Comparison of ENCODE assay signal across 11 cellular contexts in the genomic region with DNA sequence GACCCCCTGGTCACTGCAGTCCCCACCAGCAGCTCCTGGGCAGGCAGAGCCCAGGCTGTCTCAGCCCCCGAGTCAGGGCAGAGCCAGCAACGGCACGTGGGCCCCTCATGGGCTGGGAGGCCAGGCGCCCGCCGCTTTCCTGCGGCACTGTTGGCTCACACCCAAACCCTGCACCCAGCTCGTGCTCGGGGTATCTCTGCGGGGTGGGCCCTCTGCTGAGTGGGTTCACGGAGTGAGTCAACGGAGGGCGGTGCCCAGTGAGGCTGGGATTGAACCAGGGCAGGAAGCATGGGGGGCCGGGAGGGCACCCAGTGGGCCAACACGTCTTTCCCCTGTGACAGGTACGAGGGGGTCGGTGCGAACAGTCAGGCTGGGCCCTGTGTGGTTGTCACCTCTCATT. TPM values are rescaled to one million over a fixed set of nuclear protein-coding genes. Genes with fewer than 3 reads are reported as not detected.
DNase-seq lines count a peak whose midpoint lies in the region; ATAC-seq and TF ChIP-seq lines count a peak whose summit lies in the region.
"Had no signal": no experiment of that assay in that cellular context is flagged by ENCODE, and none has a peak within 500 bp of the region (broad histone marks: within the 10 kb centered on the region; RNA-seq: fewer than 3 reads in every experiment).

No MANE protein-coding gene starts in this region.

- peaks cover 94% of the 10 kb centered on the region for H3K4me1 Mint-ChIP-seq in stimulated activated naive CD8-positive, alpha-beta T cell treated with anti-CD3 and anti-CD28 coated beads, Interleukin-15, amount 100 ng/mL, for 72 hours

- no peaks in the 10 kb centered on the region for H3K9me3 ChIP-seq in Peyer's patch
- no peaks in the 10 kb centered on the region for H3K9me3 ChIP-seq in mesenchymal stem cell (ENCODE audit: control insufficient read depth, low read length)
- no peaks in the 10 kb centered on the region for H3K9me3 ChIP-seq in A673 (ENCODE audit: low read depth, low read length, poor library complexity, severe bottlenecking)

- POLR2A ChIA-PET in A673 (lab: Charles Lee; ENCODE audit: low non-redundant PET) = interaction anchor here (0.5 kb wide), 1 partner anchor 560 kb away, joined by 6 read pairs; no protein-coding TSS in a partner anchor

- CTCF ChIA-PET in A673 (lab: Charles Lee) = no interaction called here

- H3K4me3 ChIP-seq in Peyer's patch (peak overlapping the region in 2 of 4 donors; percentile 22 to 37), mesenchymal stem cell (ENCODE audit: insufficient read depth in 1 of 2, low read depth in 1 of 2, low read length in 2 of 2) (no peak overlapping the region), A673 (ENCODE audit: low read depth, low read length, poor library complexity, severe bottlenecking) (no peak overlapping the region)

- H3K4ac ChIP-seq in mesenchymal stem cell (ENCODE audit: low read depth in 1 of 2, low read length in 2 of 2) = no peak overlapping the region

- H3K27ac ChIP-seq in Peyer's patch (peak overlapping the region in 3 of 4 donors; percentile 90 to 99 (median 93)), mesenchymal stem cell (ENCODE audit: low read length, poor library complexity, severe bottlenecking) (no peak overlapping the region), A673 (ENCODE audit: low read depth, low read length, poor library complexity, severe bottlenecking) (no peak overlapping the region)

- H2BK120ac ChIP-seq in mesenchymal stem cell (ENCODE audit: low read depth, low read length) = peak overlapping the region; percentile 21

- H4K91ac ChIP-seq in mesenchymal stem cell (ENCODE audit: low read length) = no peak overlapping the region

- no TSS peak for BruUV-seq in A673 (replicated peaks; lab: Mats Ljungman, UMichigan)

- DNase-seq in Peyer's patch (peak; percentile 42 to 87 (median 82)), mesenchymal stem cell (no peak), A673 (ENCODE audit: low spot score) (no peak), superior temporal gyrus (ENCODE audit: extremely low spot score) (no peak), middle frontal gyrus (ENCODE audit: extremely low spot score, low spot score) (no peak), AG20443 (ENCODE audit: low spot score) (no peak)
- peak; percentile 11 for DNase-seq in activated naive CD4-positive, alpha-beta T cell treated with anti-CD3 and anti-CD28 coated beads, Interleukin-2, amount 50 U/mL, for 16 hours
- peak; percentile 79 to 86 for DNase-seq in stimulated activated naive CD8-positive, alpha-beta T cell treated with anti-CD3 and anti-CD28 coated beads, Interleukin-15, amount 100 ng/mL, for 72 hours
- DNase-seq: cortex of kidney, NCI-H748 treated with DMSO at 0.1 percent for 48 hours had no signal

- no peak overlapping the region for H2BK5ac ChIP-seq in mesenchymal stem cell (ENCODE audit: low read depth, low read length, poor library complexity, severe bottlenecking)

- H3K36me3 ChIP-seq in Peyer's patch = no peaks in the 10 kb centered on the region
- no peaks in the 10 kb centered on the region for H3K36me3 ChIP-seq in mesenchymal stem cell (ENCODE audit: control insufficient read depth in 1 of 2, insufficient read depth in 2 of 2, low read depth in 1 of 2, low read length in 2 of 2)
- no peaks in the 10 kb centered on the region for H3K36me3 ChIP-seq in A673 (ENCODE audit: insufficient read depth, low read length, poor library complexity, severe bottlenecking)

- H3K4me1 ChIP-seq in Peyer's patch (peaks cover 30 to 76% (median 37%) of the 10 kb centered on the region in 4 donors), mesenchymal stem cell (ENCODE audit: control insufficient read depth, insufficient read depth, low read depth, low read length) (peaks cover 29% of the 10 kb centered on the region), A673 (ENCODE audit: insufficient read depth, low read length, poor library complexity, severe bottlenecking) (peaks cover 8% of the 10 kb centered on the region)

- WGBS in mesenchymal stem cell = 91% methylated on average over 14 of the region's 18 CpGs

- peak overlapping the region; percentile 46 to 93 for H3K27ac Mint-ChIP-seq in stimulated activated naive CD8-positive, alpha-beta T cell treated with anti-CD3 and anti-CD28 coated beads, Interleukin-15, amount 100 ng/mL, for 72 hours

- H2BK15ac ChIP-seq in mesenchymal stem cell (ENCODE audit: low read depth, poor library complexity, severe bottlenecking) = no peak overlapping the region

- H3K14ac ChIP-seq in mesenchymal stem cell (ENCODE audit: low read length in 2 of 2) = no peak overlapping the region

- H3K27me3 Mint-ChIP-seq in stimulated activated naive CD8-positive, alpha-beta T cell treated with anti-CD3 and anti-CD28 coated beads, Interleukin-15, amount 100 ng/mL, for 72 hours = no peaks in the 10 kb centered on the region

- H2AK5ac ChIP-seq in mesenchymal stem cell (ENCODE audit: low read length, severe bottlenecking) = no peak overlapping the region

- no peak overlapping the region for H3K23ac ChIP-seq in mesenchymal stem cell (ENCODE audit: low read length in 2 of 2)

- H3K27me3 ChIP-seq in Peyer's patch = no peaks in the 10 kb centered on the region
- H3K27me3 ChIP-seq in mesenchymal stem cell (ENCODE audit: control insufficient read depth in 1 of 2, insufficient read depth in 1 of 2, low read length in 2 of 2) = peaks cover 0 to 23% of the 10 kb centered on the region in 2 experiments
- no peaks in the 10 kb centered on the region for H3K27me3 ChIP-seq in A673 (replicated peaks; ENCODE audit: insufficient read depth, low read depth, low read length, poor library complexity)

- no peak overlapping the region for H3K9ac ChIP-seq in mesenchymal stem cell (ENCODE audit: low read length)

- H2BK12ac ChIP-seq in mesenchymal stem cell (ENCODE audit: low read length in 2 of 2) = peak overlapping the region in 1 of 2 experiments; percentile 6

- H3K79me1 ChIP-seq in mesenchymal stem cell (replicated peaks; ENCODE audit: low read length, poor library complexity, severe bottlenecking) = no peaks in the 10 kb centered on the region

- H3K18ac ChIP-seq in mesenchymal stem cell (ENCODE audit: low read depth in 1 of 2, low read length in 2 of 2) = no peak overlapping the region

- no peak for TF ChIP-seq CTCF in Peyer's patch (IDR thresholded peaks at IDR 0.05)
- no peak for TF ChIP-seq CTCF in A673 (conservative IDR thresholded peaks at IDR 0.05; ENCODE audit: low read depth, low read length)

- H3K4me2 ChIP-seq in mesenchymal stem cell (ENCODE audit: low read length, poor library complexity, severe bottlenecking) = no peak overlapping the region

- H2AFZ ChIP-seq in mesenchymal stem cell (ENCODE audit: low read depth, low read length) = no peak overlapping the region

- peaks cover 0 to 7% of the 10 kb centered on the region in 2 donors for H3K9me3 Mint-ChIP-seq in stimulated activated naive CD8-positive, alpha-beta T cell treated with anti-CD3 and anti-CD28 coated beads, Interleukin-15, amount 100 ng/mL, for 72 hours

- peak in 1 of 2 donors; percentile 41 for TF ChIP-seq POLR2A in Peyer's patch (IDR thresholded peaks at IDR 0.05)

- H4K8ac ChIP-seq in mesenchymal stem cell (ENCODE audit: low read length) = no peak overlapping the region

- intact Hi-C loops in A673 (cut with micrococcal nuclease; ENCODE audit: unreplicated experiment) = no loop called here

- H3K4me3 Mint-ChIP-seq in stimulated activated naive CD8-positive, alpha-beta T cell treated with anti-CD3 and anti-CD28 coated beads, Interleukin-15, amount 100 ng/mL, for 72 hours = peak overlapping the region; percentile 58 to 83

- peak; percentile 54 for ATAC-seq in stimulated activated naive CD8-positive, alpha-beta T cell treated with anti-CD3 and anti-CD28 coated beads, Interleukin-15, amount 100 ng/mL, for 72 hours

RNA-seq across cellular contexts. Expression of gene ADAP1, which starts 28.9 kb away (rescaled TPM):
- 100 to 1,000 TPM; 102 to 146 (median 133) TPM for total RNA-seq in Peyer's patch
- 0.97 TPM for polyA plus RNA-seq in mesenchymal stem cell (2013, experiment 1 of 2)
- polyA plus RNA-seq in mesenchymal stem cell (2013, experiment 2 of 2) = 0.84 TPM
- total RNA-seq in A673 (2021) = 16.4 and 18.6 TPM in 2 replicates

RNA-seq across cellular contexts. Expression of gene GET4, which starts 49.2 kb away (rescaled TPM):
- total RNA-seq in Peyer's patch = 10 to 100 TPM; 29.7 to 93.3 (median 56.8) TPM
- 23.7 TPM for polyA plus RNA-seq in mesenchymal stem cell (2013, experiment 1 of 2)
- 23.3 TPM for polyA plus RNA-seq in mesenchymal stem cell (2013, experiment 2 of 2)
- total RNA-seq in A673 (2021) = 49.7 and 51.9 TPM in 2 replicates

RNA-seq across cellular contexts. Expression of gene COX19, which starts 49.7 kb away (rescaled TPM):
- total RNA-seq in Peyer's patch (10 to 100 TPM; 15.9 to 41.3 (median 24.7) TPM), A673 (2021) (17.6 and 18.8 TPM in 2 replicates)
- 6.3 TPM for polyA plus RNA-seq in mesenchymal stem cell (2013, experiment 1 of 2)
- 5.9 TPM for polyA plus RNA-seq in mesenchymal stem cell (2013, experiment 2 of 2)

RNA-seq across cellular contexts. Expression of gene CYP2W1, which starts 57.4 kb away (rescaled TPM):
- 10 to 100 TPM in 1 of 4 donors, 1 to 10 TPM in 2, not detected in 1; 2.3 to 23.1 (median 2.5) TPM for total RNA-seq in Peyer's patch
- not detected for polyA plus RNA-seq in mesenchymal stem cell (2013, experiment 1 of 2)
- polyA plus RNA-seq in mesenchymal stem cell (2013, experiment 2 of 2) = not detected
- total RNA-seq in A673 (2021) = not detected in 2 replicates
- total RNA-seq: H1 had no signal
- polyA plus RNA-seq: H1 had no signal

Comparison
In these comparisons a context has a peak if more than half of its experiments do, and no peak if none do; other contexts are left out.
1. DNase-seq: peak in Peyer's patch (3 of 3), activated naive CD4-positive, alpha-beta T cell treated with anti-CD3 and anti-CD28 coated beads, Interleukin-2, amount 50 U/mL, for 16 hours (single experiment) and stimulated activated naive CD8-positive, alpha-beta T cell treated with anti-CD3 and anti-CD28 coated beads, Interleukin-15, amount 100 ng/mL, for 72 hours (2 of 2); none in mesenchymal stem cell (single experiment), A673 (single experiment), superior temporal gyrus (single experiment), middle frontal gyrus (single experiment) and AG20443 (single experiment).
2. H3K27ac ChIP-seq: peak in Peyer's patch (3 of 4); none in mesenchymal stem cell (single experiment) and A673 (single experiment).